In the genomic region with DNA sequence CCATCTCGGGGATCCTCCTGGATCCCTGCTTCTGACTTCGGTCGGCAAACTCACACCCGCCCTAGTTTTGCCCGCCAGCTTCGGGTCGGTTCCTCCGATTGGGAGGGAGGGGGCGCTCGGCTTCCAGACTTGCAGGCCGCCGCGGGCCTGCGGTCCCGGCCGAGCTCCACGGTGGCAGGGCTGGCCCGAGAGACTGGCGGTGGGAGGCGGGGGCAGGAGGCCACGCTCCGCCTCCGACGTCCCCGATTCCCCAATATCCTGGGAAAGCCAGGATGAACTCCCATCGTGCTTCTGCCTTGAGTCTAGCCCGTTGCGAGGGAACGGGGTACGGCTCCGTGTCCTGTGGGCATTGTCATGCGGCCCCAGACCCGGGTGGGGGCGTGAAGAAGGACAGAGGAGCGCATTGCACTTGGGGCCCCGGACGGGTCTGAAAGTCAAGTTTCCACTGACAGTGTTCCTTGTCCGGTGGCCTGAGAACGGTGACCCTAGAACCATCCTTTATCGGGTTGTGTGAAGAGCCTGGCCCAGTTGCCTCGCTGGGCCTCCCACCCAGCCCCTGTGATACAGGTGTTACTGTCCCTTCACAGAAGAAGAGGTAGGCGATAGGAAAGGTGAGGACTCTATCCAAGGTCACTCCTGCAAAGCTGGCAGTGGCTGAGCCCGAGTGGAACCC, we compare ENCODE assay signal across 8 cellular contexts. TPM values are rescaled to one million over a fixed set of nuclear protein-coding genes. Genes with fewer than 3 reads are reported as not detected.
DNase-seq lines count a peak whose midpoint lies in the region; ATAC-seq and TF ChIP-seq lines count a peak whose summit lies in the region.

No MANE protein-coding gene starts in this region.

- ATAC-seq in HG02798 (IDR thresholded peaks at IDR 0.05; ENCODE audit: poor library complexity, unreplicated experiment), result peak; percentile 51
- ATAC-seq in HG03280 (IDR thresholded peaks at IDR 0.05; ENCODE audit: unreplicated experiment), result no peak

- no peaks in the 10 kb centered on the region for H4K20me1 ChIP-seq in neural cell (ENCODE audit: insufficient read depth)

- H2AFZ ChIP-seq in neural cell (ENCODE audit: low read depth, low read length), result no peak overlapping the region

- TF ChIP-seq CTCF in foreskin fibroblast (IDR thresholded peaks at IDR 0.05; ENCODE audit: low read depth, low read length), result peak; percentile 85
- peak; percentile 80 for TF ChIP-seq CTCF in neural cell (IDR thresholded peaks at IDR 0.05; ENCODE audit: poor library complexity, severe bottlenecking)
- TF ChIP-seq CTCF in stomach (IDR thresholded peaks at IDR 0.05), result peak in 5 of 7 experiments; percentile 64 to 82 (median 79)

- intact Hi-C loops in stomach (cut with DNase I; ENCODE audit: low total_unique reads), result loop anchor here (5.0 kb wide), 1 partner anchor 334 kb away; no protein-coding TSS in a partner anchor

- H3K4me1 ChIP-seq in NT2/D1 (ENCODE audit: insufficient read depth, insufficient read length) (peaks cover 27% of the 10 kb centered on the region), stomach (peaks cover 35 to 55% (median 46%) of the 10 kb centered on the region in 4 donors)

- no peaks in the 10 kb centered on the region for H3K36me3 ChIP-seq in NT2/D1 (ENCODE audit: insufficient read depth, insufficient read length, low read length)
- no peaks in the 10 kb centered on the region for H3K36me3 ChIP-seq in neural cell (ENCODE audit: insufficient read depth, low read length)
- H3K36me3 ChIP-seq in stomach, result no peaks in the 10 kb centered on the region

- H3K9me2 ChIP-seq in neural cell (ENCODE audit: insufficient read depth, low read length), result no peaks in the 10 kb centered on the region

- peak; percentile 74 for DNase-seq in DMS79 treated with DMSO at 0.1 percent for 48 hours (lab: John Stamatoyannopoulos, UW)
- peak; percentile 75 for DNase-seq in NT2/D1 (ENCODE audit: low read depth, low spot score)
- peak; percentile 20 for DNase-seq in activated T-helper 9 cell treated with anti-CD3 and anti-CD28 coated beads, Interleukin-2, amount 50 U/mL, for 16 hours (ENCODE audit: low read depth)
- peak; percentile 76 to 92 for DNase-seq in foreskin fibroblast
- DNase-seq in stomach, result peak; percentile 86

- no peaks in the 10 kb centered on the region for H3F3A ChIP-seq in neural cell (ENCODE audit: insufficient read depth, low read length, poor library complexity, severe bottlenecking)

- H3K27me3 ChIP-seq in NT2/D1 (ENCODE audit: insufficient read depth, insufficient read length) (peaks cover 88% of the 10 kb centered on the region), neural cell (ENCODE audit: insufficient read depth, low read depth, low read length) (peaks cover 65% of the 10 kb centered on the region), stomach (peaks cover 12 to 95% (median 63%) of the 10 kb centered on the region in 3 donors)

- no peak overlapping the region for H3K27ac ChIP-seq in neural cell (ENCODE audit: low read length)
- H3K27ac ChIP-seq in stomach, result peak overlapping the region in 1 of 5 donors; percentile 29

- 3 to 7% (median 4%) methylated on average over 29 to 43 of the region's 43 CpGs for WGBS in stomach, 5 donors

- H3K4me3 ChIP-seq in NT2/D1 (ENCODE audit: insufficient read length, low read depth), result peak overlapping the region; percentile 30
- H3K4me3 ChIP-seq in foreskin fibroblast (ENCODE audit: low read depth in 1 of 2, low read length in 2 of 2), result no peak overlapping the region
- H3K4me3 ChIP-seq in neural cell (ENCODE audit: low read length), result peak overlapping the region; percentile 49
- H3K4me3 ChIP-seq in stomach, result peak overlapping the region; percentile 54 to 74 (median 57)

- no peaks in the 10 kb centered on the region for H3K79me2 ChIP-seq in neural cell (replicated peaks; ENCODE audit: insufficient read depth, low read length)

- no peak for TF ChIP-seq POLR2A in stomach (IDR thresholded peaks at IDR 0.05)

- TF ChIP-seq EP300 in neural cell (conservative IDR thresholded peaks at IDR 0.05; ENCODE audit: poor library complexity, severe bottlenecking), result no peak
- TF ChIP-seq EP300 in stomach (IDR thresholded peaks at IDR 0.05), result no peak

- H3K4me2 ChIP-seq in neural cell (ENCODE audit: low read length), result no peak overlapping the region

- H3K9me3 ChIP-seq in NT2/D1 (ENCODE audit: insufficient read depth, low read length), result no peaks in the 10 kb centered on the region
- no peaks in the 10 kb centered on the region for H3K9me3 ChIP-seq in neural cell (ENCODE audit: low read length)
- no peaks in the 10 kb centered on the region for H3K9me3 ChIP-seq in stomach

- H3K9ac ChIP-seq in NT2/D1 (ENCODE audit: insufficient read length, low read depth), result no peak overlapping the region
- no peak overlapping the region for H3K9ac ChIP-seq in neural cell (ENCODE audit: low read length)

- peak; percentile 86 for TF ChIP-seq RAD21 in neural cell (conservative IDR thresholded peaks at IDR 0.05)

TF ChIP-seq in neural cell, 6 proteins besides CTCF, POLR2A, EP300 and RAD21:
- TF ChIP-seq EZH2 (IDR thresholded peaks at IDR 0.05; ENCODE audit: borderline replicate concordance, insufficient read depth, low read length, poor library complexity, severe bottlenecking) (no peak), SMC3 (conservative IDR thresholded peaks at IDR 0.05; ENCODE audit: poor library complexity) (peak; percentile 90)

RNA-seq across cellular contexts. Expression of a gene that starts 2.4 kb away (rescaled TPM):
- polyA plus RNA-seq in neural cell, result 0.10 TPM in 1 of 2 replicates, not detected in the other
- not detected in 2 replicates for polyA minus RNA-seq in neural cell
- total RNA-seq in stomach, result 1 to 10 TPM in 2 of 5 donors, under 1 TPM in 2, not detected in 1; 0.37 to 7.2 (median 1.5) TPM
- polyA plus RNA-seq in stomach, result 1 to 10 TPM in 1 of 3 donors, under 1 TPM in 2; 0.37 to 1.9 (median 0.61) TPM

Comparison
In these comparisons a context has a peak if more than half of its experiments do, and no peak if none do; other contexts are left out.
1. DNase-seq: peak in every context shown above with its lines; median percentile 86 in stomach; 84 in foreskin fibroblast; 75 in NT2/D1; 74 in DMS79 treated with DMSO at 0.1 percent for 48 hours; 20 in activated T-helper 9 cell treated with anti-CD3 and anti-CD28 coated beads, Interleukin-2, amount 50 U/mL, for 16 hours.
2. H3K4me3 ChIP-seq: peak in NT2/D1 (single experiment), neural cell (single experiment) and stomach (4 of 4); none in foreskin fibroblast (0 of 2).
3. Peak in every context shown above with its lines, with median percentiles within 50 percentile points of each other: CTCF ChIP-seq.